Comparison of ENCODE assay signal across 7 cellular contexts in genomic region chr9:121278535-121279169, GRCh38. TPM values are rescaled to one million over a fixed set of nuclear protein-coding genes. Genes with fewer than 3 reads are reported as not detected.
DNase-seq lines count a peak whose midpoint lies in the region; ATAC-seq, FAIRE-seq and TF ChIP-seq lines count a peak whose summit lies in the region.

No MANE protein-coding gene starts in this region.

- H3K9me3 ChIP-seq in Panc1 (ENCODE audit: control insufficient read depth, insufficient read depth, low read depth, low read length) (no peaks in the 10 kb centered on the region), GM12878 (replicated peaks; ENCODE audit: control insufficient read depth, insufficient read depth, low read length) (no peaks in the 10 kb centered on the region), hepatocyte (ENCODE audit: low read depth) (no peaks in the 10 kb centered on the region)

- no TSS peak for BruUV-seq in Panc1 (replicated peaks; lab: Mats Ljungman, UMichigan)
- BruUV-seq in GM12878 (replicated peaks; lab: Mats Ljungman, UMichigan): no TSS peak

- no peak overlapping the region for H3K9ac ChIP-seq in GM12878 (ENCODE audit: control insufficient read depth, insufficient read depth, low read length)

- TF ChIP-seq CTCF in Panc1 (IDR thresholded peaks at IDR 0.05): peak; percentile 85
- peak; percentile 60 to 79 (median 62) for TF ChIP-seq CTCF in GM12878 (IDR thresholded peaks at IDR 0.05 in 2 of 3, conservative IDR thresholded peaks at IDR 0.05 in 1 of 3; ENCODE audit: control insufficient read depth in 2 of 3, extremely low read depth in 1 of 3, insufficient read depth in 1 of 3, low read depth in 3 of 3, low read length in 3 of 3)
- peak; percentile 90 for TF ChIP-seq CTCF in hepatocyte (IDR thresholded peaks at IDR 0.05; ENCODE audit: poor library complexity)

- POLR2A ChIA-PET in Panc1 (lab: Charles Lee) (interaction anchor here (0.5 kb wide), 2 partner anchors 9 to 28 kb away, joined by 6 to 7 read pairs; no protein-coding TSS in a partner anchor), GM12878 (lab: Charles Lee) (interaction anchor here (0.6 to 0.7 kb wide), 2 partner anchors 9 to 11 kb away, joined by 3 to 4 read pairs; no protein-coding TSS in a partner anchor)

- 41% methylated on average over 13 of the region's 13 CpGs for WGBS in GM12878 (ENCODE audit: insufficient coverage, insufficient replicate concordance, low lambda C conversion rate, missing lambda C conversion rate)
- 31% methylated on average over 13 of the region's 13 CpGs for WGBS in hepatocyte (ENCODE audit: low lambda C conversion rate, missing lambda C conversion rate)

- H3K27ac ChIP-seq in Panc1 (ENCODE audit: low read length) (peak overlapping the region; percentile 99), GM12878 (ENCODE audit: control insufficient read depth, insufficient read depth) (no peak overlapping the region), hepatocyte (peak overlapping the region; percentile 87)

- H4K20me1 ChIP-seq in GM12878 (ENCODE audit: control insufficient read depth, insufficient read depth) (no peaks in the 10 kb centered on the region), hepatocyte (ENCODE audit: insufficient read depth, poor library complexity, severe bottlenecking) (no peaks in the 10 kb centered on the region)

- CTCF ChIA-PET in Panc1 (lab: Charles Lee): interaction anchor here (0.5 to 1.4 kb wide), 8 partner anchors 9 to 209 kb away, joined by 3 to 12 read pairs (median 4); partner anchors contain the start of gene GSN
- CTCF ChIA-PET in GM12878 (lab: Yijun Ruan, JAX): interaction anchor here (0.7 to 2.7 kb wide), 30 partner anchors 10 to 523 kb away, joined by 3 to 41 read pairs (median 5); partner anchors contain the start of genes GSN and RAB14

- H3K27me3 ChIP-seq in Panc1 (ENCODE audit: control insufficient read depth, insufficient read depth, low read length) (no peaks in the 10 kb centered on the region), GM12878 (replicated peaks in 1 of 2; ENCODE audit: control insufficient read depth in 2 of 2, insufficient read depth in 2 of 2, low read length in 1 of 2) (no peaks in the 10 kb centered on the region), hepatocyte (no peaks in the 10 kb centered on the region)

- H3K4me3 ChIP-seq in Panc1 (ENCODE audit: low read depth in 2 of 2, low read length in 2 of 2) (peak overlapping the region; percentile 4; a peak in 1 of 4 replicates), GM12878 (no peak overlapping the region), hepatocyte (no peak overlapping the region)

- intact Hi-C loops in Panc1 (cut with micrococcal nuclease; ENCODE audit: unreplicated experiment): no loop called here
- intact Hi-C loops in GM12878 (cut with micrococcal nuclease; ENCODE audit: unreplicated experiment): no loop called here
- intact Hi-C loops in sciatic nerve (cut with DNase I): no loop called here

- DNase-seq in GDM1 (lab: John Stamatoyannopoulos, UW): peak; percentile 63
- DNase-seq in Panc1 (ENCODE audit: low read depth, low spot score): no peak
- peak; percentile 11 for DNase-seq in GM12878 (ENCODE audit: low read depth, low spot score)
- peak; percentile 84 for DNase-seq in hepatocyte (ENCODE audit: low spot score)
- peak; percentile 78 for DNase-seq in sciatic nerve (ENCODE audit: low spot score)

- in situ Hi-C loops in Panc1 (cut with HindIII; ENCODE audit: low pct_unique_long_range_greater_than_20kb, low sequenced_read_pairs): no loop called here
- in situ Hi-C loops in GM12878 (cut with MboI): no loop called here

- H3K36me3 ChIP-seq in Panc1 (ENCODE audit: control insufficient read depth, insufficient read depth, low read length) (no peaks in the 10 kb centered on the region), GM12878 (ENCODE audit: control insufficient read depth in 2 of 2, insufficient read depth in 2 of 2, low read length in 1 of 2) (no peaks in the 10 kb centered on the region), hepatocyte (replicated peaks; ENCODE audit: insufficient read depth, low read depth) (no peaks in the 10 kb centered on the region)

- ATAC-seq in HG03159 (IDR thresholded peaks at IDR 0.05; ENCODE audit: unreplicated experiment): peak; percentile 62
- ATAC-seq in Panc1: peak; percentile 79
- ATAC-seq in GM12878: peak; percentile 95
- ATAC-seq in sciatic nerve: peak; percentile 82
- no peak for ATAC-seq in GM21576 (IDR thresholded peaks at IDR 0.05; ENCODE audit: unreplicated experiment)

- TF ChIP-seq POLR2A in GM12878 (IDR thresholded peaks at IDR 0.05; ENCODE audit: low read depth, low read length): no peak

- TF ChIP-seq EP300 in GM12878 (IDR thresholded peaks at IDR 0.05; ENCODE audit: borderline replicate concordance in 1 of 2, control insufficient read depth in 1 of 2, low read depth in 2 of 2, low read length in 2 of 2): no peak

- H3K79me2 ChIP-seq in GM12878 (ENCODE audit: control insufficient read depth, insufficient read depth, low read length) (no peaks in the 10 kb centered on the region), hepatocyte (peaks cover 51% of the 10 kb centered on the region)

- TF ChIP-seq RAD21 in GM12878 (IDR thresholded peaks at IDR 0.05; ENCODE audit: insufficient read depth, low read depth, low read length): peak; percentile 48

- H3K4me2 ChIP-seq in GM12878 (ENCODE audit: control insufficient read depth, insufficient read depth) (no peak overlapping the region), hepatocyte (peak overlapping the region; percentile 14)

- H3K4me1 ChIP-seq in Panc1 (ENCODE audit: control insufficient read depth, insufficient read depth, low read length) (peaks cover 90% of the 10 kb centered on the region), GM12878 (ENCODE audit: control insufficient read depth, insufficient read depth, low read length) (peaks cover 5% of the 10 kb centered on the region; the same call in 1 of the 2 replicates), hepatocyte (ENCODE audit: insufficient read depth) (peaks cover 54% of the 10 kb centered on the region)

- RAD21 ChIA-PET in GM12878 (lab: Charles Lee; ENCODE audit: unreplicated experiment): interaction anchor here (0.6 to 2.3 kb wide), 7 partner anchors 15 to 98 kb away, joined by 3 to 10 read pairs (median 3); no protein-coding TSS in a partner anchor

- SMC1A ChIA-PET in GM12878 (lab: Charles Lee; ENCODE audit: uncharacterized antibody, unreplicated experiment): interaction anchor here (0.7 to 2.6 kb wide), 8 partner anchors 11 to 121 kb away, joined by 3 to 16 read pairs (median 4); no protein-coding TSS in a partner anchor

- no peaks in the 10 kb centered on the region for H3K9me2 ChIP-seq in hepatocyte (replicated peaks; ENCODE audit: insufficient read depth)

- H2AFZ ChIP-seq in GM12878 (ENCODE audit: control insufficient read depth, low read depth, low read length): no peak overlapping the region; the same call in 1 of the 2 replicates
- no peak overlapping the region for H2AFZ ChIP-seq in hepatocyte

- FAIRE-seq in GM12878 (lab: Jason Lieb, UNC): peak; percentile 35

TF ChIP-seq in GM12878, 131 proteins besides CTCF, POLR2A, EP300 and RAD21:
- TF ChIP-seq TBL1XR1 (IDR thresholded peaks at IDR 0.05; ENCODE audit: low read depth, low read length): no peak
- no peak for TF ChIP-seq TCF7 (IDR thresholded peaks at IDR 0.05; ENCODE audit: borderline replicate concordance)
- TF ChIP-seq, protein P1, sequence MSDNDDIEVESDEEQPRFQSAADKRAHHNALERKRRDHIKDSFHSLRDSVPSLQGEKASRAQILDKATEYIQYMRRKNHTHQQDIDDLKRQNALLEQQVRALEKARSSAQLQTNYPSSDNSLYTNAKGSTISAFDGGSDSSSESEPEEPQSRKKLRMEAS (IDR thresholded peaks at IDR 0.05; ENCODE audit: low read depth, low read length): peak; percentile 20; the same call in 1 of the 2 replicates
- 0 out of 2 replicates have a peak, but pooled peaks have one; percentile 23 for TF ChIP-seq CREB1 (IDR thresholded peaks at IDR 0.05; ENCODE audit: low read depth)
- TF ChIP-seq ATF7 (IDR thresholded peaks at IDR 0.05; ENCODE audit: low read depth): no peak
- no peak for TF ChIP-seq MYB (IDR thresholded peaks at IDR 0.05; ENCODE audit: borderline replicate concordance, low read depth, low read length)
- peak; percentile 55; the same call in 1 of the 2 replicates for TF ChIP-seq RAD51 (IDR thresholded peaks at IDR 0.05)
- no peak for TF ChIP-seq GABPA (IDR thresholded peaks at IDR 0.05; ENCODE audit: low read depth)
- peak; percentile 28; the same call in 1 of the 2 replicates for TF ChIP-seq SMC3 (IDR thresholded peaks at IDR 0.05; ENCODE audit: borderline replicate concordance, low read length)
- TF ChIP-seq MEF2B (IDR thresholded peaks at IDR 0.05; ENCODE audit: partially characterized antibody, poor library complexity, severe bottlenecking): peak; percentile 61
- TF ChIP-seq NBN (IDR thresholded peaks at IDR 0.05): no peak
- TF ChIP-seq ZNF384 (IDR thresholded peaks at IDR 0.05; ENCODE audit: borderline replicate concordance, low read depth, low read length): no peak
- TF ChIP-seq BHLHE40 (IDR thresholded peaks at IDR 0.05; ENCODE audit: borderline replicate concordance in 1 of 2, low read depth in 2 of 2, low read length in 1 of 2): peak; percentile 98

RNA-seq across cellular contexts. Expression of gene GSN, which starts 10.7 kb away (rescaled TPM):
- total RNA-seq in Panc1 (2021; ENCODE audit: unreplicated experiment) (278 TPM), GM12878 (2014; rRNA removed) (6.3 and 8.1 TPM in 2 replicates), GM12878 (2014; rRNA removed; fragmentation: Illumina TruSeq; extraction: Trizol) (5.1 and 5.9 TPM in 2 replicates), GM12878 (2021) (6.5 and 7.7 TPM in 2 replicates), hepatocyte (369 and 396 TPM in 2 replicates), sciatic nerve (1,757 TPM)
- polyA plus RNA-seq in Panc1 (2012; ENCODE audit: insufficient read length): 483 TPM
- total RNA-seq in GM12878 (2013; cell fraction: nucleolus; rRNA removed): 13.7 and 17.1 TPM in 2 replicates
- 4.3 TPM for polyA plus RNA-seq in GM12878 (2011; ENCODE audit: low read depth)
- polyA plus RNA-seq in GM12878 (2011; rRNA removed) (6.1 and 7.8 TPM in 2 replicates), GM12878 (2014; fragmentation: Illumina TruSeq; extraction: Trizol) (3.9 and 6.5 TPM in 2 replicates), GM12878 (2014; fragmentation: Nextera tagmentation; extraction: Ambion mirVana) (under 1 TPM; 0.66 to 0.84 TPM), GM12878 (2014; rRNA removed) (9.2 and 9.8 TPM in 2 replicates), GM12878 (2016; fragmentation: Nextera tagmentation; extraction: Ambion mirVana) (1 to 10 TPM; 5.2 to 6.1 TPM), hepatocyte (321 and 404 TPM in 2 replicates)
- polyA plus RNA-seq in GM12878 (2011; cell fraction: cytosol; rRNA removed): 8.4 and 11.9 TPM in 2 replicates
- 22.8 and 23.2 TPM in 2 replicates for polyA plus RNA-seq in GM12878 (2011; cell fraction: nucleus; rRNA removed)
- 8.2 and 11.0 TPM in 2 replicates for polyA plus RNA-seq in GM12878 (2012)
- polyA minus RNA-seq in GM12878 (2011; rRNA and poly(A)+ RNA removed): 11.2 and 16.5 TPM in 2 replicates
- 4.4 and 4.6 TPM in 2 replicates for polyA minus RNA-seq in GM12878 (2011; cell fraction: cytosol; rRNA and poly(A)+ RNA removed)
- 11.7 and 18.0 TPM in 2 replicates for polyA minus RNA-seq in GM12878 (2011; cell fraction: nucleus; rRNA and poly(A)+ RNA removed)

Comparison
In these comparisons a context has a peak if more than half of its experiments do, and no peak if none do; other contexts are left out.
1. H3K4me3 ChIP-seq: peak in Panc1 (2 of 2); none in GM12878 (single experiment) and hepatocyte (single experiment).
2. RNA of gene GSN, which starts 10.7 kb away (total RNA-seq): 1,757 TPM in sciatic nerve (single experiment), 369 to 396 TPM in hepatocyte and 278 TPM in Panc1 (single experiment); 5.1 to 17.1 TPM in GM12878; every median in the first group is over 10 times any median in the second.
3. Peak in every context shown above with its lines, with median percentiles within 50 percentile points of each other: CTCF ChIP-seq.